27 cellular contexts compared by ENCODE assay signal in the genomic region with DNA sequence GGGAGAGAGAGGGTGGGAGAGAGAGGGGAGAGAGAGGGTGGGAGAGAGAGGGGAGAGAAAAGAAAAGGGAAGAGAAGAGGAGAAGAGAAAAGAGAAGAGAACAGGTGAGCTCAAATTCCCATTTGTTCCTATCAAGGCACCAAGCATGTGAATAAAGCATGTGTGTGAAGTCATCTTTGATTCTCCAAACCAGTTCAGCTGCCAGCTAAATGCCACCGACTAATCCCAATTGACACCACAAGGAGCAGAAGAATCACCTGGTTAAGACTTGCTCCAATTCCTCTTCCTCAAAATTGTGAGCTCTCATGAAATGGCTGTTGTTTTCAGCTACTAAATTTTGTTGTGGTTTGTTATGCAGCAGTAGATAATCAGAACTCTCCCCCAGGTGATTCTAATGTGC.
"Had no signal": no experiment of that assay in that cellular context is flagged by ENCODE, and none has a peak within 500 bp of the region (broad histone marks: within the 10 kb centered on the region; RNA-seq: fewer than 3 reads in every experiment).

No MANE protein-coding gene starts in this region.

- H3K79me2 ChIP-seq: hepatocyte had no signal

- DNase-seq: activated CD4-positive, alpha-beta T cell treated with anti-CD3 and anti-CD28 coated beads for 4 hours; activated CD4-positive, alpha-beta T cell treated with anti-CD3 and anti-CD28 coated beads, Interleukin-2, amount 50 U/mL, for 4 hours; activated naive CD4-positive, alpha-beta T cell treated with Interleukin-2 at 50 U/mL for 16 hours; activated T-cell treated with anti-CD3 and anti-CD28 coated beads for 4 hours; activated T-cell treated with anti-CD3 and anti-CD28 coated beads, Interleukin-2, amount 50 U/mL, for 72 hours; anterior cingulate cortex; dermis blood vessel endothelial cell; effector CD4-positive, alpha-beta T cell; islet precursor cell; left ventricle myocardium inferior; naive thymus-derived CD4-positive, alpha-beta T cell; nucleus accumbens; pancreas; retina; sigmoid colon; stimulated activated CD4-positive, alpha-beta T cell treated with anti-CD3 and anti-CD28 coated beads, Interleukin-2, amount 100 ng/mL, for 24 hours; stimulated activated naive CD4-positive, alpha-beta T cell; T-helper 9 cell; tibial artery had no signal

- H2AFZ ChIP-seq: hepatocyte had no signal

- H3K36me3 ChIP-seq: gastroesophageal sphincter, left ventricle myocardium inferior, pancreas, prostate gland, sigmoid colon, suprapubic skin, tibial artery had no signal

- H3K4me2 ChIP-seq: hepatocyte, smooth muscle cell had no signal

- H3K9me3 ChIP-seq: gastroesophageal sphincter, left ventricle myocardium inferior, pancreas, prostate gland, sigmoid colon, suprapubic skin, tibial artery had no signal

- H3K4me1 ChIP-seq: prostate gland had no signal

- FAIRE-seq: colon, pancreas, TTC549 had no signal

- H3K27ac ChIP-seq: gastroesophageal sphincter, hepatocyte, prostate gland, tibial artery, VCaP had no signal

- H3K4me3 ChIP-seq: gastroesophageal sphincter, hepatocyte, left ventricle myocardium inferior, pancreas, prostate gland, sigmoid colon, smooth muscle cell, suprapubic skin, tibial artery had no signal

- ATAC-seq: activated T-cell treated with anti-CD3 and anti-CD28 coated beads, Interleukin-2, amount 50 U/mL, for 72 hours; gastroesophageal sphincter; naive thymus-derived CD4-positive, alpha-beta T cell; pancreas had no signal

- H3K27me3 ChIP-seq: gastroesophageal sphincter, hepatocyte, pancreas, sigmoid colon, suprapubic skin, tibial artery had no signal
